In the genomic region with DNA sequence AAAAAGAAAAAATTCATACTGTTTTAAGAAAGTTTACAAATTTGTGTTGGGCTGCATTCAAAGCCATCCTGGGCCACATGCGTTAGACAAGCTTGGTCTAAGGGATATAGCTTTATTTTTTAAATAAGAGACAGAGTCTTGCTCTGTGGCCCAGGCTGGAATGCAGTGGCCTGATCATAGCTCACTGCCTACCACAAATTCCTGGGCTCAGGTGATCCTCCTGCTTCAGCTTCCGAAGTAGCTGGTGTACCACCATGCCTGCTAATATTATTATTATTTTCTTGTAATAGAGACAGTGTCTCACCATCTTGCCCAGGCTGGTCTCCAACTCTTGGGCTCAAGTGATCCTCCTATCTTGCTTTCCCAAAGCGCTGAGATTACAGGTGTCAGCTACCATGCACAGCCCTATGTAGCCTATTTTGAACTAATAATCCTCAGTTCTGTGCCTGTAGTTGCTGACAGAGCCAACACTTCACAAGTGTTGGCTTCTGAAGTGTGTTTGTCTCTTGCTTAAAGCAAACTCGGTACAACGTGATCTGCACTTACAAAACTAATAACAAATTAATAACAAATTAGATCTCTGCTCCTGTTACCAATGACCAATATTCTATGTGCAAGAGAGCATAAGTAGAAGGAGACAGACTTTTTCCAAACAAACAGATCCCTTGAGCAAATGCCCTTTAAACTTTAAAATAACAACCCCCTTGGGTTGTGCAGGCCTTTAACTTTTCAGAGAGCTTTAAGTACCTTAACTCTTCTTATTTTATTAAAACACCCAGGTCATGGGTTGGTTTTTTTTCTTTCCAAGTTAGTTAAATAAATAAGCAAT, we compare ENCODE assay signal across 10 cellular contexts.
DNase-seq lines count a peak whose midpoint lies in the region; ATAC-seq and TF ChIP-seq lines count a peak whose summit lies in the region.
"Had no signal": no experiment of that assay in that cellular context is flagged by ENCODE, and none has a peak within 500 bp of the region (broad histone marks: within the 10 kb centered on the region; RNA-seq: fewer than 3 reads in every experiment).

No MANE protein-coding gene starts in this region.

- intact Hi-C loops in tibial artery (cut with DNase I; ENCODE audit: low total_unique reads): no loop called here

- H3K4me3 ChIP-seq in Peyer's patch (no peak overlapping the region), ectodermal cell (ENCODE audit: insufficient read depth, low read depth, low read length) (no peak overlapping the region), tibial artery (peak overlapping the region in 1 of 2 donors; percentile 0)

- TF ChIP-seq CTCF in Peyer's patch (IDR thresholded peaks at IDR 0.05) (no peak), mesothelial cell of epicardium (IDR thresholded peaks at IDR 0.05; ENCODE audit: unreplicated experiment) (no peak), tibial artery (IDR thresholded peaks at IDR 0.05) (no peak)

- peak overlapping the region; percentile 93 for H3K27ac Mint-ChIP-seq in mesothelial cell of epicardium
- no peak overlapping the region for H3K27ac Mint-ChIP-seq in stimulated activated memory B cell treated with anti-CD40 and anti-IgM and Interleukin-4, amounts not matched to agents 10 μg/mL and 1 μg/mL and 100 μg/mL, for 72 hours

- ATAC-seq in stimulated activated memory B cell treated with anti-CD40 and anti-IgM and Interleukin-4, amounts not matched to agents 10 μg/mL and 1 μg/mL and 100 μg/mL, for 72 hours: no peak

- H3K36me3 Mint-ChIP-seq in mesothelial cell of epicardium: no peaks in the 10 kb centered on the region
- H3K36me3 Mint-ChIP-seq in stimulated activated memory B cell treated with anti-CD40 and anti-IgM and Interleukin-4, amounts not matched to agents 10 μg/mL and 1 μg/mL and 100 μg/mL, for 72 hours: peaks cover 25% of the 10 kb centered on the region

- H3K9me3 Mint-ChIP-seq in mesothelial cell of epicardium: no peaks in the 10 kb centered on the region
- H3K9me3 Mint-ChIP-seq in stimulated activated memory B cell treated with anti-CD40 and anti-IgM and Interleukin-4, amounts not matched to agents 10 μg/mL and 1 μg/mL and 100 μg/mL, for 72 hours: no peaks in the 10 kb centered on the region
- H3K9me3 Mint-ChIP-seq: activated naive CD8-positive, alpha-beta T cell treated with anti-CD3 and anti-CD28 coated beads for 36 hours had no signal

- H3K4me1 Mint-ChIP-seq in mesothelial cell of epicardium: peaks cover 46% of the 10 kb centered on the region
- H3K4me1 Mint-ChIP-seq in stimulated activated memory B cell treated with anti-CD40 and anti-IgM and Interleukin-4, amounts not matched to agents 10 μg/mL and 1 μg/mL and 100 μg/mL, for 72 hours: no peaks in the 10 kb centered on the region

- no peaks in the 10 kb centered on the region for H3K27me3 Mint-ChIP-seq in mesothelial cell of epicardium (ENCODE audit: low read depth)
- no peaks in the 10 kb centered on the region for H3K27me3 Mint-ChIP-seq in stimulated activated memory B cell treated with anti-CD40 and anti-IgM and Interleukin-4, amounts not matched to agents 10 μg/mL and 1 μg/mL and 100 μg/mL, for 72 hours
- H3K27me3 Mint-ChIP-seq: activated naive CD8-positive, alpha-beta T cell treated with anti-CD3 and anti-CD28 coated beads for 36 hours had no signal

- H3K9me3 ChIP-seq in Peyer's patch (no peaks in the 10 kb centered on the region), ectodermal cell (ENCODE audit: control insufficient read depth, low read length) (no peaks in the 10 kb centered on the region), tibial artery (no peaks in the 10 kb centered on the region)

- peak overlapping the region; percentile 16 to 70 (median 51) for H3K27ac ChIP-seq in Peyer's patch
- H3K27ac ChIP-seq in ectodermal cell (ENCODE audit: insufficient read depth, low read depth, low read length, poor library complexity, severe bottlenecking): peak overlapping the region; percentile 41
- H3K27ac ChIP-seq in tibial artery: peak overlapping the region; percentile 85 to 92

- WGBS in ectodermal cell, 2 experiments: 79 to 82% methylated on average over 5 of the region's 5 CpGs

- H3K27me3 ChIP-seq in Peyer's patch (no peaks in the 10 kb centered on the region), ectodermal cell (ENCODE audit: control insufficient read depth, insufficient read depth, low read length, poor library complexity, severe bottlenecking) (no peaks in the 10 kb centered on the region), tibial artery (no peaks in the 10 kb centered on the region)

- H3K4me1 ChIP-seq in Peyer's patch: peaks cover 0 to 15% (median 0%) of the 10 kb centered on the region in 4 donors
- H3K4me1 ChIP-seq in ectodermal cell (ENCODE audit: control insufficient read depth, insufficient read depth, low read length): peaks cover 24% of the 10 kb centered on the region
- H3K4me1 ChIP-seq in tibial artery: peaks cover 0 to 38% (median 32%) of the 10 kb centered on the region in 4 donors

- no peak for TF ChIP-seq POLR2A in Peyer's patch (IDR thresholded peaks at IDR 0.05)

- no peak for DNase-seq in Peyer's patch
- no peak for DNase-seq in mesothelial cell of epicardium (ENCODE audit: low spot score in 2 of 2, unreplicated experiment in 2 of 2)
- no peak for DNase-seq in tibial artery
- DNase-seq in activated CD4-positive, CD25-positive, alpha-beta regulatory T cell treated with anti-CD3 and anti-CD28 coated beads, Interleukin-2, amount 50 U/mL, for 72 hours: no peak
- no peak for DNase-seq in CD1c-positive myeloid dendritic cell (ENCODE audit: extremely low spot score)
- DNase-seq in Kasumi-1 (lab: John Stamatoyannopoulos, UW): no peak
- DNase-seq: activated naive CD8-positive, alpha-beta T cell treated with anti-CD3 and anti-CD28 coated beads for 36 hours; Karpas-422 had no signal

- H3K4me3 Mint-ChIP-seq in mesothelial cell of epicardium: no peak overlapping the region
- H3K4me3 Mint-ChIP-seq in stimulated activated memory B cell treated with anti-CD40 and anti-IgM and Interleukin-4, amounts not matched to agents 10 μg/mL and 1 μg/mL and 100 μg/mL, for 72 hours: no peak overlapping the region
- H3K4me3 Mint-ChIP-seq: activated naive CD8-positive, alpha-beta T cell treated with anti-CD3 and anti-CD28 coated beads for 36 hours had no signal

- H3K36me3 ChIP-seq in Peyer's patch (no peaks in the 10 kb centered on the region), ectodermal cell (ENCODE audit: control insufficient read depth, insufficient read depth, low read length) (no peaks in the 10 kb centered on the region), tibial artery (no peaks in the 10 kb centered on the region)
